Comparison of ENCODE assay signal across 1 cellular context in the genomic region with DNA sequence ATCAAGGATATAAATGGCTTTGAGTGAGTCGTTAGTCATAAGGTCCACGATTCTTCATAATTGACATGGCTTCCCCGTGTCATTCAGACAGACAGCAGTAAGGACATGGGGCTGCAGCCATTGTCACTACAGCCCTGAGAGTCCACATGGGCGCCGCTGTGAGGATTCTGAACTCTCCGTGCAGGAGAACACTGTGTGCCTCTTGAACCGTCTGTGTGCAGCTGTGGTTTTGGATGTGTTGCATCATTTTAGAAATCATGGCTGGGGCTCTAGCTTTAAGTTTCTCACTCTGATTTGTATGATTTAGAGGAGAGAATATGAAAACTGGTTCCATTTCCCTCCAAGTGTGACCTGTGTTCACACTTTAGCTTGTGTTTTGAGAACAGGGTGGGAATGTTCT.
TF ChIP-seq lines count a peak whose summit lies in the region.

No MANE protein-coding gene starts in this region.

TF ChIP-seq in GM23338, 12 proteins besides CTCF, POLR2A, EP300 and RAD21 (continued from another document):
- TF ChIP-seq, protein P1, sequence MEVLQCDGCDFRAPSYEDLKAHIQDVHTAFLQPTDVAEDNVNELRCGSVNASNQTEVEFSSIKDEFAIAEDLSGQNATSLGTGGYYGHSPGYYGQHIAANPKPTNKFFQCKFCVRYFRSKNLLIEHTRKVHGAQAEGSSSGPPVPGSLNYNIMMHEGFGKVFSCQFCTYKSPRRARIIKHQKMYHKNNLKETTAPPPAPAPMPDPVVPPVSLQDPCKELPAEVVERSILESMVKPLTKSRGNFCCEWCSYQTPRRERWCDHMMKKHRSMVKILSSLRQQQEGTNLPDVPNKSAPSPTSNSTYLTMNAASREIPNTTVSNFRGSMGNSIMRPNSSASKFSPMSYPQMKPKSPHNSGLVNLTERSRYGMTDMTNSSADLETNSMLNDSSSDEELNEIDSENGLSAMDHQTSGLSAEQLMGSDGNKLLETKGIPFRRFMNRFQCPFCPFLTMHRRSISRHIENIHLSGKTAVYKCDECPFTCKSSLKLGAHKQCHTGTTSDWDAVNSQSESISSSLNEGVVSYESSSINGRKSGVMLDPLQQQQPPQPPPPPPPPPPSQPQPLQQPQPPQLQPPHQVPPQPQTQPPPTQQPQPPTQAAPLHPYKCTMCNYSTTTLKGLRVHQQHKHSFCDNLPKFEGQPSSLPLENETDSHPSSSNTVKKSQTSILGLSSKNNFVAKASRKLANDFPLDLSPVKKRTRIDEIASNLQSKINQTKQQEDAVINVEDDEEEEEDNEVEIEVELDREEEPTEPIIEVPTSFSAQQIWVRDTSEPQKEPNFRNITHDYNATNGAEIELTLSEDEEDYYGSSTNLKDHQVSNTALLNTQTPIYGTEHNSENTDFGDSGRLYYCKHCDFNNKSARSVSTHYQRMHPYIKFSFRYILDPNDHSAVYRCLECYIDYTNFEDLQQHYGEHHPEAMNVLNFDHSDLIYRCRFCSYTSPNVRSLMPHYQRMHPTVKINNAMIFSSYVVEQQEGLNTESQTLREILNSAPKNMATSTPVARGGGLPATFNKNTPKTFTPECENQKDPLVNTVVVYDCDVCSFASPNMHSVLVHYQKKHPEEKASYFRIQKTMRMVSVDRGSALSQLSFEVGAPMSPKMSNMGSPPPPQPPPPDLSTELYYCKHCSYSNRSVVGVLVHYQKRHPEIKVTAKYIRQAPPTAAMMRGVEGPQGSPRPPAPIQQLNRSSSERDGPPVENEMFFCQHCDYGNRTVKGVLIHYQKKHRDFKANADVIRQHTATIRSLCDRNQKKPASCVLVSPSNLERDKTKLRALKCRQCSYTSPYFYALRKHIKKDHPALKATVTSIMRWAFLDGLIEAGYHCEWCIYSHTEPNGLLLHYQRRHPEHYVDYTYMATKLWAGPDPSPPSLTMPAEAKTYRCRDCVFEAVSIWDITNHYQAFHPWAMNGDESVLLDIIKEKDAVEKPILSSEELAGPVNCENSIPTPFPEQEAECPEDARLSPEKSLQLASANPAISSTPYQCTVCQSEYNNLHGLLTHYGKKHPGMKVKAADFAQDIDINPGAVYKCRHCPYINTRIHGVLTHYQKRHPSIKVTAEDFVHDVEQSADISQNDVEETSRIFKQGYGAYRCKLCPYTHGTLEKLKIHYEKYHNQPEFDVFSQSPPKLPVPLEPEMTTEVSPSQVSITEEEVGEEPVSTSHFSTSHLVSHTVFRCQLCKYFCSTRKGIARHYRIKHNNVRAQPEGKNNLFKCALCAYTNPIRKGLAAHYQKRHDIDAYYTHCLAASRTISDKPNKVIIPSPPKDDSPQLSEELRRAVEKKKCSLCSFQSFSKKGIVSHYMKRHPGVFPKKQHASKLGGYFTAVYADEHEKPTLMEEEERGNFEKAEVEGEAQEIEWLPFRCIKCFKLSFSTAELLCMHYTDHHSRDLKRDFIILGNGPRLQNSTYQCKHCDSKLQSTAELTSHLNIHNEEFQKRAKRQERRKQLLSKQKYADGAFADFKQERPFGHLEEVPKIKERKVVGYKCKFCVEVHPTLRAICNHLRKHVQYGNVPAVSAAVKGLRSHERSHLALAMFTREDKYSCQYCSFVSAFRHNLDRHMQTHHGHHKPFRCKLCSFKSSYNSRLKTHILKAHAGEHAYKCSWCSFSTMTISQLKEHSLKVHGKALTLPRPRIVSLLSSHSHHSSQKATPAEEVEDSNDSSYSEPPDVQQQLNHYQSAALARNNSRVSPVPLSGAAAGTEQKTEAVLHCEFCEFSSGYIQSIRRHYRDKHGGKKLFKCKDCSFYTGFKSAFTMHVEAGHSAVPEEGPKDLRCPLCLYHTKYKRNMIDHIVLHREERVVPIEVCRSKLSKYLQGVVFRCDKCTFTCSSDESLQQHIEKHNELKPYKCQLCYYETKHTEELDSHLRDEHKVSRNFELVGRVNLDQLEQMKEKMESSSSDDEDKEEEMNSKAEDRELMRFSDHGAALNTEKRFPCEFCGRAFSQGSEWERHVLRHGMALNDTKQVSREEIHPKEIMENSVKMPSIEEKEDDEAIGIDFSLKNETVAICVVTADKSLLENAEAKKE (CRISPR knock-in tag; IDR thresholded peaks at IDR 0.05) = no peak
- TF ChIP-seq CREB1 (CRISPR knock-in tag; IDR thresholded peaks at IDR 0.05; ENCODE audit: low read depth) (no peak), POLR2AphosphoS5 (IDR thresholded peaks at IDR 0.05; ENCODE audit: low read depth) (no peak), EZH2phosphoT487 (IDR thresholded peaks at IDR 0.05; ENCODE audit: unreplicated experiment) (no peak), EZH2 (IDR thresholded peaks at IDR 0.05; ENCODE audit: low read depth, unreplicated experiment) (no peak), STAT1 (IDR thresholded peaks at IDR 0.05; ENCODE audit: unreplicated experiment) (no peak), NANOG (IDR thresholded peaks at IDR 0.05; ENCODE audit: borderline replicate concordance) (no peak), ZNF331 (CRISPR knock-in tag; IDR thresholded peaks at IDR 0.05; ENCODE audit: low read depth) (no peak), JUNB (IDR thresholded peaks at IDR 0.05; ENCODE audit: unreplicated experiment) (no peak)
- TF ChIP-seq, protein P2, sequence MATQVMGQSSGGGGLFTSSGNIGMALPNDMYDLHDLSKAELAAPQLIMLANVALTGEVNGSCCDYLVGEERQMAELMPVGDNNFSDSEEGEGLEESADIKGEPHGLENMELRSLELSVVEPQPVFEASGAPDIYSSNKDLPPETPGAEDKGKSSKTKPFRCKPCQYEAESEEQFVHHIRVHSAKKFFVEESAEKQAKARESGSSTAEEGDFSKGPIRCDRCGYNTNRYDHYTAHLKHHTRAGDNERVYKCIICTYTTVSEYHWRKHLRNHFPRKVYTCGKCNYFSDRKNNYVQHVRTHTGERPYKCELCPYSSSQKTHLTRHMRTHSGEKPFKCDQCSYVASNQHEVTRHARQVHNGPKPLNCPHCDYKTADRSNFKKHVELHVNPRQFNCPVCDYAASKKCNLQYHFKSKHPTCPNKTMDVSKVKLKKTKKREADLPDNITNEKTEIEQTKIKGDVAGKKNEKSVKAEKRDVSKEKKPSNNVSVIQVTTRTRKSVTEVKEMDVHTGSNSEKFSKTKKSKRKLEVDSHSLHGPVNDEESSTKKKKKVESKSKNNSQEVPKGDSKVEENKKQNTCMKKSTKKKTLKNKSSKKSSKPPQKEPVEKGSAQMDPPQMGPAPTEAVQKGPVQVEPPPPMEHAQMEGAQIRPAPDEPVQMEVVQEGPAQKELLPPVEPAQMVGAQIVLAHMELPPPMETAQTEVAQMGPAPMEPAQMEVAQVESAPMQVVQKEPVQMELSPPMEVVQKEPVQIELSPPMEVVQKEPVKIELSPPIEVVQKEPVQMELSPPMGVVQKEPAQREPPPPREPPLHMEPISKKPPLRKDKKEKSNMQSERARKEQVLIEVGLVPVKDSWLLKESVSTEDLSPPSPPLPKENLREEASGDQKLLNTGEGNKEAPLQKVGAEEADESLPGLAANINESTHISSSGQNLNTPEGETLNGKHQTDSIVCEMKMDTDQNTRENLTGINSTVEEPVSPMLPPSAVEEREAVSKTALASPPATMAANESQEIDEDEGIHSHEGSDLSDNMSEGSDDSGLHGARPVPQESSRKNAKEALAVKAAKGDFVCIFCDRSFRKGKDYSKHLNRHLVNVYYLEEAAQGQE (IDR thresholded peaks at IDR 0.05; ENCODE audit: unreplicated experiment) = no peak
- TF ChIP-seq, protein P3, sequence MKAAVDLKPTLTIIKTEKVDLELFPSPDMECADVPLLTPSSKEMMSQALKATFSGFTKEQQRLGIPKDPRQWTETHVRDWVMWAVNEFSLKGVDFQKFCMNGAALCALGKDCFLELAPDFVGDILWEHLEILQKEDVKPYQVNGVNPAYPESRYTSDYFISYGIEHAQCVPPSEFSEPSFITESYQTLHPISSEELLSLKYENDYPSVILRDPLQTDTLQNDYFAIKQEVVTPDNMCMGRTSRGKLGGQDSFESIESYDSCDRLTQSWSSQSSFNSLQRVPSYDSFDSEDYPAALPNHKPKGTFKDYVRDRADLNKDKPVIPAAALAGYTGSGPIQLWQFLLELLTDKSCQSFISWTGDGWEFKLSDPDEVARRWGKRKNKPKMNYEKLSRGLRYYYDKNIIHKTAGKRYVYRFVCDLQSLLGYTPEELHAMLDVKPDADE (IDR thresholded peaks at IDR 0.05) = no peak
